ENCODE assay signal across 8 cellular contexts in the genomic region with DNA sequence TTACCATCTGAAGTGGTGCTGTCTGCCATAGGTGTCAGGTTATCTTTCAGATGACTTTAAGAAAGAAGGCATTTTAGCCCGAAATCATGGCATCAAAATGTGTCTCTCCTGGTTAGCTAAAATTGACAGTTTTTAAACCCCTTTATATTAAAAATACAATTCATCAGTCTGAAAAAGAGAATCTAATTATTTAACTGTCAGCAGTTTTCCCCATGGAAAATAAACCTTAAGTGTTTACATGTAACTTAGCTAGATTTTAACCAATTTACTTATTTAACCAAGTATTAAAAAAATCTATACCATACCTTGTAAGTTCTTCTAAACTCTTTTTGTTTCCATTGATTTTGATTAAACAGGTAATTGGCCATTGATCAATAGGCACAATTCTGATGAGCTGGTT.
"Had no signal": no experiment of that assay in that cellular context is flagged by ENCODE, and none has a peak within 500 bp of the region (broad histone marks: within the 10 kb centered on the region; RNA-seq: fewer than 3 reads in every experiment).

No MANE protein-coding gene starts in this region.

- H3K4me3 ChIP-seq: GM23338 had no signal

- ATAC-seq: GM23338, HepG2 had no signal

- H3K27ac Mint-ChIP-seq: GM23338 had no signal

- H3K27ac ChIP-seq: HL-60, KMS-11 had no signal

- H3K4me2 ChIP-seq: GM23338, KMS-11 had no signal

- H3K9ac ChIP-seq: KMS-11 had no signal

- H3K4me1 Mint-ChIP-seq: GM23338, H9 had no signal

- H3K9me3 Mint-ChIP-seq: GM23338, H9 had no signal

- FAIRE-seq: H1, H54, HepG2 had no signal

- H3K4me3 Mint-ChIP-seq: GM23338, H9 had no signal

- DNase-seq: H9, KBM-7 had no signal
